Comparison of ENCODE assay signal across 1 cellular context in genomic region chr10:27099916-27100799, GRCh38.
TF ChIP-seq lines count a peak whose summit lies in the region.

TSS of gene ANKRD26 (minus strand) at chr10:27100494. CDS start at chr10:27100326, 168 bp downstream.

TF ChIP-seq in HepG2, 621 proteins besides CTCF, POLR2A, EP300 and RAD21 (continued from another document and continues in another):
- TF ChIP-seq, protein P1, sequence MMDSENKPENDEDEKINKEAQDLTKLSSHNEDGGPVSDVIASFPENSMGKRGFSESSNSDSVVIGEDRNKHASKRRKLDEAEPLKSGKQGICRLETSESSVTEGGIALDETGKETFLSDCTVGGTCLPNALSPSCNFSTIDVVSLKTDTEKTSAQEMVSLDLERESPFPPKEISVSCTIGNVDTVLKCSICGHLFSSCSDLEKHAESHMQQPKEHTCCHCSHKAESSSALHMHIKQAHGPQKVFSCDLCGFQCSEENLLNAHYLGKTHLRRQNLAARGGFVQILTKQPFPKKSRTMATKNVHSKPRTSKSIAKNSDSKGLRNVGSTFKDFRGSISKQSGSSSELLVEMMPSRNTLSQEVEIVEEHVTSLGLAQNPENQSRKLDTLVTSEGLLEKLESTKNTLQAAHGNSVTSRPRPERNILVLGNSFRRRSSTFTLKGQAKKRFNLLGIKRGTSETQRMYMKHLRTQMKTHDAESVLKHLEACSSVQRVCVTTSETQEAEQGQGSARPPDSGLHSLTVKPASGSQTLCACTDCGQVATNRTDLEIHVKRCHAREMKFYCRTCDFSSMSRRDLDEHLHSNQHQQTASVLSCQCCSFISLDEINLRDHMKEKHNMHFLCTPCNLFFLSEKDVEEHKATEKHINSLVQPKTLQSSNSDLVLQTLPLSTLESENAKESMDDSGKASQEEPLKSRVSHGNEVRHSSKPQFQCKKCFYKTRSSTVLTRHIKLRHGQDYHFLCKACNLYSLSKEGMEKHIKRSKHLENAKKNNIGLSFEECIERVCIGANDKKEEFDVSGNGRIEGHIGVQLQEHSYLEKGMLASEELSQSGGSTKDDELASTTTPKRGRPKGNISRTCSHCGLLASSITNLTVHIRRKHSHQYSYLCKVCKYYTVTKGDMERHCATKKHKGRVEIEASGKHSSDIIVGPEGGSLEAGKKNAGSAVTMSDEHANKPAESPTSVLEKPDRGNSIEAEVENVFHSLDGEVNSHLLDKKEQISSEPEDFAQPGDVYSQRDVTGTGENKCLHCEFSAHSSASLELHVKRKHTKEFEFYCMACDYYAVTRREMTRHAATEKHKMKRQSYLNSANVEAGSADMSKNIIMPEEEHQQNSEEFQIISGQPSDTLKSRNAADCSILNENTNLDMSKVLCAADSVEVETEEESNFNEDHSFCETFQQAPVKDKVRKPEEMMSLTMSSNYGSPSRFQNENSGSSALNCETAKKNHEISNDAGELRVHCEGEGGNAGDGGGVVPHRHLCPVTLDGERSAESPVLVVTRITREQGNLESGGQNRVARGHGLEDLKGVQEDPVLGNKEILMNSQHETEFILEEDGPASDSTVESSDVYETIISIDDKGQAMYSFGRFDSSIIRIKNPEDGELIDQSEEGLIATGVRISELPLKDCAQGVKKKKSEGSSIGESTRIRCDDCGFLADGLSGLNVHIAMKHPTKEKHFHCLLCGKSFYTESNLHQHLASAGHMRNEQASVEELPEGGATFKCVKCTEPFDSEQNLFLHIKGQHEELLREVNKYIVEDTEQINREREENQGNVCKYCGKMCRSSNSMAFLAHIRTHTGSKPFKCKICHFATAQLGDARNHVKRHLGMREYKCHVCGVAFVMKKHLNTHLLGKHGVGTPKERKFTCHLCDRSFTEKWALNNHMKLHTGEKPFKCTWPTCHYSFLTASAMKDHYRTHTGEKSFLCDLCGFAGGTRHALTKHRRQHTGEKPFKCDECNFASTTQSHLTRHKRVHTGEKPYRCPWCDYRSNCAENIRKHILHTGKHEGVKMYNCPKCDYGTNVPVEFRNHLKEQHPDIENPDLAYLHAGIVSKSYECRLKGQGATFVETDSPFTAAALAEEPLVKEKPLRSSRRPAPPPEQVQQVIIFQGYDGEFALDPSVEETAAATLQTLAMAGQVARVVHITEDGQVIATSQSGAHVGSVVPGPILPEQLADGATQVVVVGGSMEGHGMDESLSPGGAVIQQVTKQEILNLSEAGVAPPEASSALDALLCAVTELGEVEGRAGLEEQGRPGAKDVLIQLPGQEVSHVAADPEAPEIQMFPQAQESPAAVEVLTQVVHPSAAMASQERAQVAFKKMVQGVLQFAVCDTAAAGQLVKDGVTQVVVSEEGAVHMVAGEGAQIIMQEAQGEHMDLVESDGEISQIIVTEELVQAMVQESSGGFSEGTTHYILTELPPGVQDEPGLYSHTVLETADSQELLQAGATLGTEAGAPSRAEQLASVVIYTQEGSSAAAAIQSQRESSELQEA (CRISPR knock-in tag; IDR thresholded peaks at IDR 0.05; ENCODE audit: not compliant biosample characterization), result peak; percentile 84
- TF ChIP-seq, protein P2, sequence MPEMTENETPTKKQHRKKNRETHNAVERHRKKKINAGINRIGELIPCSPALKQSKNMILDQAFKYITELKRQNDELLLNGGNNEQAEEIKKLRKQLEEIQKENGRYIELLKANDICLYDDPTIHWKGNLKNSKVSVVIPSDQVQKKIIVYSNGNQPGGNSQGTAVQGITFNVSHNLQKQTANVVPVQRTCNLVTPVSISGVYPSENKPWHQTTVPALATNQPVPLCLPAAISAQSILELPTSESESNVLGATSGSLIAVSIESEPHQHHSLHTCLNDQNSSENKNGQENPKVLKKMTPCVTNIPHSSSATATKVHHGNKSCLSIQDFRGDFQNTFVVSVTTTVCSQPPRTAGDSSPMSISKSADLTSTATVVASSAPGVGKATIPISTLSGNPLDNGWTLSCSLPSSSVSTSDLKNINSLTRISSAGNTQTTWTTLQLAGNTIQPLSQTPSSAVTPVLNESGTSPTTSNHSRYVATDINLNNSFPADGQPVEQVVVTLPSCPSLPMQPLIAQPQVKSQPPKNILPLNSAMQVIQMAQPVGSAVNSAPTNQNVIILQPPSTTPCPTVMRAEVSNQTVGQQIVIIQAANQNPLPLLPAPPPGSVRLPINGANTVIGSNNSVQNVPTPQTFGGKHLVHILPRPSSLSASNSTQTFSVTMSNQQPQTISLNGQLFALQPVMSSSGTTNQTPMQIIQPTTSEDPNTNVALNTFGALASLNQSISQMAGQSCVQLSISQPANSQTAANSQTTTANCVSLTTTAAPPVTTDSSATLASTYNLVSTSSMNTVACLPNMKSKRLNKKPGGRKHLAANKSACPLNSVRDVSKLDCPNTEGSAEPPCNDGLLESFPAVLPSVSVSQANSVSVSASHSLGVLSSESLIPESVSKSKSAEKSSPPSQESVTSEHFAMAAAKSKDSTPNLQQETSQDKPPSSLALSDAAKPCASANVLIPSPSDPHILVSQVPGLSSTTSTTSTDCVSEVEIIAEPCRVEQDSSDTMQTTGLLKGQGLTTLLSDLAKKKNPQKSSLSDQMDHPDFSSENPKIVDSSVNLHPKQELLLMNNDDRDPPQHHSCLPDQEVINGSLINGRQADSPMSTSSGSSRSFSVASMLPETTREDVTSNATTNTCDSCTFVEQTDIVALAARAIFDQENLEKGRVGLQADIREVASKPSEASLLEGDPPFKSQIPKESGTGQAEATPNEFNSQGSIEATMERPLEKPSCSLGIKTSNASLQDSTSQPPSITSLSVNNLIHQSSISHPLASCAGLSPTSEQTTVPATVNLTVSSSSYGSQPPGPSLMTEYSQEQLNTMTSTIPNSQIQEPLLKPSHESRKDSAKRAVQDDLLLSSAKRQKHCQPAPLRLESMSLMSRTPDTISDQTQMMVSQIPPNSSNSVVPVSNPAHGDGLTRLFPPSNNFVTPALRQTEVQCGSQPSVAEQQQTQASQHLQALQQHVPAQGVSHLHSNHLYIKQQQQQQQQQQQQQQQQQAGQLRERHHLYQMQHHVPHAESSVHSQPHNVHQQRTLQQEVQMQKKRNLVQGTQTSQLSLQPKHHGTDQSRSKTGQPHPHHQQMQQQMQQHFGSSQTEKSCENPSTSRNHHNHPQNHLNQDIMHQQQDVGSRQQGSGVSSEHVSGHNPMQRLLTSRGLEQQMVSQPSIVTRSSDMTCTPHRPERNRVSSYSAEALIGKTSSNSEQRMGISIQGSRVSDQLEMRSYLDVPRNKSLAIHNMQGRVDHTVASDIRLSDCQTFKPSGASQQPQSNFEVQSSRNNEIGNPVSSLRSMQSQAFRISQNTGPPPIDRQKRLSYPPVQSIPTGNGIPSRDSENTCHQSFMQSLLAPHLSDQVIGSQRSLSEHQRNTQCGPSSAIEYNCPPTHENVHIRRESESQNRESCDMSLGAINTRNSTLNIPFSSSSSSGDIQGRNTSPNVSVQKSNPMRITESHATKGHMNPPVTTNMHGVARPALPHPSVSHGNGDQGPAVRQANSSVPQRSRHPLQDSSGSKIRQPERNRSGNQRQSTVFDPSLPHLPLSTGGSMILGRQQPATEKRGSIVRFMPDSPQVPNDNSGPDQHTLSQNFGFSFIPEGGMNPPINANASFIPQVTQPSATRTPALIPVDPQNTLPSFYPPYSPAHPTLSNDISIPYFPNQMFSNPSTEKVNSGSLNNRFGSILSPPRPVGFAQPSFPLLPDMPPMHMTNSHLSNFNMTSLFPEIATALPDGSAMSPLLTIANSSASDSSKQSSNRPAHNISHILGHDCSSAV (CRISPR knock-in tag; IDR thresholded peaks at IDR 0.05; ENCODE audit: borderline replicate concordance), result no peak
- TF ChIP-seq KDM2A (CRISPR knock-in tag; IDR thresholded peaks at IDR 0.05; ENCODE audit: borderline replicate concordance, low read depth) (peak; percentile 78; the same call in 1 of the 2 replicates), RFXANK (CRISPR knock-in tag; IDR thresholded peaks at IDR 0.05) (no peak), THAP8 (CRISPR knock-in tag; IDR thresholded peaks at IDR 0.05; ENCODE audit: borderline replicate concordance) (no peak), ZC3H13 (CRISPR knock-in tag; IDR thresholded peaks at IDR 0.05) (0 out of 2 replicates have a peak, but pooled peaks have one; percentile 43), CENPBD1 (CRISPR knock-in tag; IDR thresholded peaks at IDR 0.05; ENCODE audit: borderline replicate concordance, low read depth) (no peak), SIX1 (CRISPR knock-in tag; IDR thresholded peaks at IDR 0.05; ENCODE audit: borderline replicate concordance) (no peak), ZNF777 (CRISPR knock-in tag; IDR thresholded peaks at IDR 0.05) (no peak; the same call in 1 of the 2 replicates), TFE3 (CRISPR knock-in tag; IDR thresholded peaks at IDR 0.05) (no peak), RARG (CRISPR knock-in tag; IDR thresholded peaks at IDR 0.05; ENCODE audit: low read depth) (no peak), GABPB1 (CRISPR knock-in tag; IDR thresholded peaks at IDR 0.05) (peak; percentile 71), ZNF496 (CRISPR knock-in tag; IDR thresholded peaks at IDR 0.05; ENCODE audit: insufficient replicate concordance) (no peak), ZSCAN5A (CRISPR knock-in tag; IDR thresholded peaks at IDR 0.05; ENCODE audit: borderline replicate concordance) (no peak), LCORL (IDR thresholded peaks at IDR 0.05) (no peak), LCORL (CRISPR knock-in tag; IDR thresholded peaks at IDR 0.05) (0 out of 2 replicates have a peak, but pooled peaks have one; percentile 12), FOXK1 (CRISPR knock-in tag; IDR thresholded peaks at IDR 0.05; ENCODE audit: borderline replicate concordance, low read depth) (no peak), ZNF644 (CRISPR knock-in tag; IDR thresholded peaks at IDR 0.05; ENCODE audit: low read depth) (no peak), NFYB (CRISPR knock-in tag; IDR thresholded peaks at IDR 0.05) (no peak), ELF3 (CRISPR knock-in tag; IDR thresholded peaks at IDR 0.05) (0 out of 2 replicates have a peak, but pooled peaks have one; percentile 10)
- TF ChIP-seq, protein P3, sequence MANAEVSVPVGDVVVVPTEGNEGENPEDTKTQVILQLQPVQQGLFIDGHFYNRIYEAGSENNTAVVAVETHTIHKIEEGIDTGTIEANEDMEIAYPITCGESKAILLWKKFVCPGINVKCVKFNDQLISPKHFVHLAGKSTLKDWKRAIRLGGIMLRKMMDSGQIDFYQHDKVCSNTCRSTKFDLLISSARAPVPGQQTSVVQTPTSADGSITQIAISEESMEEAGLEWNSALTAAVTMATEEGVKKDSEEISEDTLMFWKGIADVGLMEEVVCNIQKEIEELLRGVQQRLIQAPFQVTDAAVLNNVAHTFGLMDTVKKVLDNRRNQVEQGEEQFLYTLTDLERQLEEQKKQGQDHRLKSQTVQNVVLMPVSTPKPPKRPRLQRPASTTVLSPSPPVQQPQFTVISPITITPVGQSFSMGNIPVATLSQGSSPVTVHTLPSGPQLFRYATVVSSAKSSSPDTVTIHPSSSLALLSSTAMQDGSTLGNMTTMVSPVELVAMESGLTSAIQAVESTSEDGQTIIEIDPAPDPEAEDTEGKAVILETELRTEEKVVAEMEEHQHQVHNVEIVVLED (CRISPR knock-in tag; IDR thresholded peaks at IDR 0.05; ENCODE audit: borderline replicate concordance), result no peak
- TF ChIP-seq, protein P4, sequence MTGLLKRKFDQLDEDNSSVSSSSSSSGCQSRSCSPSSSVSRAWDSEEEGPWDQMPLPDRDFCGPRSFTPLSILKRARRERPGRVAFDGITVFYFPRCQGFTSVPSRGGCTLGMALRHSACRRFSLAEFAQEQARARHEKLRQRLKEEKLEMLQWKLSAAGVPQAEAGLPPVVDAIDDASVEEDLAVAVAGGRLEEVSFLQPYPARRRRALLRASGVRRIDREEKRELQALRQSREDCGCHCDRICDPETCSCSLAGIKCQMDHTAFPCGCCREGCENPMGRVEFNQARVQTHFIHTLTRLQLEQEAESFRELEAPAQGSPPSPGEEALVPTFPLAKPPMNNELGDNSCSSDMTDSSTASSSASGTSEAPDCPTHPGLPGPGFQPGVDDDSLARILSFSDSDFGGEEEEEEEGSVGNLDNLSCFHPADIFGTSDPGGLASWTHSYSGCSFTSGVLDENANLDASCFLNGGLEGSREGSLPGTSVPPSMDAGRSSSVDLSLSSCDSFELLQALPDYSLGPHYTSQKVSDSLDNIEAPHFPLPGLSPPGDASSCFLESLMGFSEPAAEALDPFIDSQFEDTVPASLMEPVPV (CRISPR knock-in tag; IDR thresholded peaks at IDR 0.05), result no peak
- TF ChIP-seq, protein P5, sequence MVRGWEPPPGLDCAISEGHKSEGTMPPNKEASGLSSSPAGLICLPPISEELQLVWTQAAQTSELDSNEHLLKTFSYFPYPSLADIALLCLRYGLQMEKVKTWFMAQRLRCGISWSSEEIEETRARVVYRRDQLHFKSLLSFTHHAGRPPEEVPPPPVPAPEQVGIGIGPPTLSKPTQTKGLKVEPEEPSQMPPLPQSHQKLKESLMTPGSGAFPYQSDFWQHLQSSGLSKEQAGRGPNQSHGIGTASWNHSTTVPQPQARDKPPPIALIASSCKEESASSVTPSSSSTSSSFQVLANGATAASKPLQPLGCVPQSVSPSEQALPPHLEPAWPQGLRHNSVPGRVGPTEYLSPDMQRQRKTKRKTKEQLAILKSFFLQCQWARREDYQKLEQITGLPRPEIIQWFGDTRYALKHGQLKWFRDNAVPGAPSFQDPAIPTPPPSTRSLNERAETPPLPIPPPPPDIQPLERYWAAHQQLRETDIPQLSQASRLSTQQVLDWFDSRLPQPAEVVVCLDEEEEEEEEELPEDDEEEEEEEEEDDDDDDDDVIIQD (CRISPR knock-in tag; IDR thresholded peaks at IDR 0.05; ENCODE audit: low read depth), result peak; percentile 31
